In the genomic region with DNA sequence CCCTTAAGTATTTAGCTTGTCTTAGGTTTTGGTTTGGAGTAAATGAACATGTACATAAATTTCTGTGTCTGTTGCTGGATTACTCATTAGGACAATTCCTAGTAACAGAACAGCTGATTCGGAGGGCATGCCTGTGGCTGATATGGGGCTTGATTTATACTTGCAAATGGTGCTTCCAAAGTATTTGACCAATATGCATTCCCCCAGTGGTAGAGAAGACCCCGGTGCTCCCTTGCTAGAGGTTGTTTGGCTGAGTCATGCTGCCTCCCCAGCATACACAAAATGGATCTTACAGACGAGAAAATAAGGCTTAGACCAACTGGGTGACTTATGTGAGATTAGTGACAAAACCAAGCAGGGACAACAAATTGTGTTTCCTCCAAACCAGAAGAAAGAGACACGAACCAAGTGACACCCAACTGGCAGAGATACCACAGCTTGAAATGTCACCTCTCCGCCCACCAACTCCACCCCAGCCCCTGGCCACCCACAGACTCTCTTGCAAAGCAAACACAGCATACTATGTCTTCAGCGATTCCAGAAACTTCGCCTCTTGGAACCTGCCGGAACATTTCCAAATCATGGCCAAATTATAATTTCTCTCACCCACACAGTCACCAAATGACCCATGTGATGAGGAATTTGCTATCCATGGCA, we compare ENCODE assay signal across 31 cellular contexts.
DNase-seq lines count a peak whose midpoint lies in the region; ATAC-seq and TF ChIP-seq lines count a peak whose summit lies in the region.
"Had no signal": no experiment of that assay in that cellular context is flagged by ENCODE, and none has a peak within 500 bp of the region (broad histone marks: within the 10 kb centered on the region; RNA-seq: fewer than 3 reads in every experiment).

No MANE protein-coding gene starts in this region.

- H3K36me3 ChIP-seq in GM23338 (ENCODE audit: insufficient read depth) (no peaks in the 10 kb centered on the region; the same call in 1 of the 2 replicates), ascending aorta (no peaks in the 10 kb centered on the region), aorta (ENCODE audit: control insufficient read depth in 1 of 2, insufficient read depth in 2 of 2, low read length in 1 of 2) (no peaks in the 10 kb centered on the region)
- H3K36me3 ChIP-seq: esophagus squamous epithelium, pancreas, vagina had no signal

- H3K4me3 ChIP-seq in AG04449 (ENCODE audit: low read depth, low read length) (no peak overlapping the region), GM23338 (no peak overlapping the region), ascending aorta (peak overlapping the region in 1 of 2 donors; percentile 27), aorta (ENCODE audit: low read length in 2 of 2) (no peak overlapping the region), lower leg skin (ENCODE audit: low read depth, poor library complexity, severe bottlenecking) (no peak overlapping the region)
- H3K4me3 ChIP-seq: body of pancreas, esophagus squamous epithelium, hepatocyte, lung, pancreas, vagina had no signal

- POLR2A ChIA-PET in AG04449 (lab: Yijun Ruan, JAX): interaction anchor here (0.6 kb wide), 1 partner anchor 10 kb away, joined by 3 read pairs; no protein-coding TSS in a partner anchor

- no peak overlapping the region for H3K4me2 ChIP-seq in GM23338
- H3K4me2 ChIP-seq: hepatocyte had no signal

- peaks cover 10% of the 10 kb centered on the region for H3K4me1 Mint-ChIP-seq in GM23338
- H3K4me1 Mint-ChIP-seq in stimulated activated effector memory CD8-positive, alpha-beta T cell treated with anti-CD3 and anti-CD28 coated beads, Interleukin-12 subunit alpha, Interleukin-12 subunit beta, amount 100 ng/mL, for 72 hours: peaks cover 8% of the 10 kb centered on the region

- peaks cover 5% of the 10 kb centered on the region; the same call in 2 of the 3 replicates for H3K36me3 Mint-ChIP-seq in GM23338 (ENCODE audit: low read depth)
- no peaks in the 10 kb centered on the region for H3K36me3 Mint-ChIP-seq in stimulated activated effector memory CD8-positive, alpha-beta T cell treated with anti-CD3 and anti-CD28 coated beads, Interleukin-12 subunit alpha, Interleukin-12 subunit beta, amount 100 ng/mL, for 72 hours

- no peak for ATAC-seq in GM23338
- ATAC-seq in stimulated activated effector memory CD8-positive, alpha-beta T cell treated with anti-CD3 and anti-CD28 coated beads, Interleukin-12 subunit alpha, Interleukin-12 subunit beta, amount 100 ng/mL, for 72 hours: no peak
- ATAC-seq in aorta (ENCODE audit: low FRiP score): no peak
- ATAC-seq: body of pancreas; pancreas; stimulated activated naive CD8-positive, alpha-beta T cell treated with anti-CD3 and anti-CD28 coated beads, Interleukin-15, Interleukin-2, amounts not matched to agents 100 U/mL and 50 U/mL, for 24 hours had no signal

- peak overlapping the region; percentile 25; the same call in 1 of the 2 replicates for H3K27ac Mint-ChIP-seq in GM23338
- no peak overlapping the region for H3K27ac Mint-ChIP-seq in stimulated activated effector memory CD8-positive, alpha-beta T cell treated with anti-CD3 and anti-CD28 coated beads, Interleukin-12 subunit alpha, Interleukin-12 subunit beta, amount 100 ng/mL, for 72 hours
- H3K27ac Mint-ChIP-seq: activated naive CD8-positive, alpha-beta T cell treated with anti-CD3 and anti-CD28 coated beads for 36 hours; CD4-positive, alpha-beta T cell; endodermal cell had no signal

- H3K27me3 ChIP-seq in GM23338 (ENCODE audit: insufficient read depth) (no peaks in the 10 kb centered on the region), ascending aorta (no peaks in the 10 kb centered on the region), aorta (ENCODE audit: control insufficient read depth in 1 of 2, insufficient read depth in 2 of 2, low read length in 1 of 2) (no peaks in the 10 kb centered on the region)
- H3K27me3 ChIP-seq: esophagus squamous epithelium, hepatocyte, vagina had no signal

- no peak for TF ChIP-seq POLR2A in lower leg skin (IDR thresholded peaks at IDR 0.05)

- WGBS in aorta, 2 donors: 23 to 25% methylated on average over 8 of the region's 8 CpGs
- WGBS in lower leg skin, 2 donors: 45 to 58% methylated on average over 8 of the region's 8 CpGs

- CTCF ChIA-PET in AG04449 (lab: Yijun Ruan, JAX): interaction anchor here (0.7 to 10.3 kb wide), 2 partner anchors 397 to 406 kb away, joined by 3 to 102 read pairs; no protein-coding TSS in a partner anchor

- H3K27me3 Mint-ChIP-seq in GM23338 (ENCODE audit: insufficient read depth, low read depth, poor library complexity): peaks cover 4% of the 10 kb centered on the region

- peak; percentile 23 for DNase-seq in AG04449 (ENCODE audit: low read depth, low spot score)
- DNase-seq in GM23338 (ENCODE audit: low spot score): no peak
- no peak for DNase-seq in ascending aorta (ENCODE audit: low spot score in 2 of 2)
- peak; percentile 38 for DNase-seq in glomerular visceral epithelial cell (ENCODE audit: extremely low spot score)
- no peak for DNase-seq in MV-4-11 (lab: John Stamatoyannopoulos, UW)
- DNase-seq in stimulated activated effector memory CD8-positive, alpha-beta T cell treated with anti-CD3 and anti-CD28 coated beads, Interleukin-12 subunit alpha, Interleukin-12 subunit beta, amount 100 ng/mL, for 72 hours (ENCODE audit: low spot score in 2 of 2): no peak
- DNase-seq in aorta: no peak
- no peak for DNase-seq in lower leg skin (ENCODE audit: low spot score in 2 of 2)
- DNase-seq: activated CD4-positive, alpha-beta T cell treated with anti-CD3 and anti-CD28 coated beads for 4 hours; activated effector memory CD4-positive, alpha-beta T cell treated with Interleukin-2 at 50 U/mL for 16 hours; activated naive CD8-positive, alpha-beta T cell treated with anti-CD3 and anti-CD28 coated beads for 36 hours; AML-193; body of pancreas; CD4-positive, alpha-beta T cell; dermis blood vessel endothelial cell; DMS79 treated with DMSO at 0.1 percent for 48 hours; endodermal cell; esophagus squamous epithelium; GOT3; KG1; MM.1S; NCI-H2029 treated with DMSO at 0.1 percent for 48 hours; NCI-H526 treated with DMSO at 0.1 percent for 48 hours; NK-92 treated with Interleukin-12 subunit alpha and Interleukin-12 subunit beta, amount 100 ng/mL, for 24 hours; pancreas; SHP77 treated with DMSO at 0.1 percent for 48 hours; stimulated activated CD4-positive, alpha-beta T cell treated with anti-CD3 and anti-CD28 coated beads, Interleukin-1b, Interleukin-23, amount 100 ng/mL, for 48 hours; stimulated activated naive CD8-positive, alpha-beta T cell treated with anti-CD3 and anti-CD28 coated beads, Interleukin-15, Interleukin-2, amounts not matched to agents 100 U/mL and 50 U/mL, for 24 hours had no signal

- no peak for TF ChIP-seq CTCF in AG04449 (IDR thresholded peaks at IDR 0.05; ENCODE audit: insufficient read depth, low read length, missing control alignments)
- TF ChIP-seq CTCF in GM23338 (conservative IDR thresholded peaks at IDR 0.05; ENCODE audit: low read depth in 2 of 2): no peak
- TF ChIP-seq CTCF in ascending aorta (IDR thresholded peaks at IDR 0.05): no peak
- no peak for TF ChIP-seq CTCF in lower leg skin (IDR thresholded peaks at IDR 0.05)

- H3K27ac ChIP-seq in GM23338 (ENCODE audit: low read depth) (no peak overlapping the region), ascending aorta (peak overlapping the region; percentile 6 to 43), aorta (ENCODE audit: low read depth in 1 of 2, low read length in 2 of 2) (peak overlapping the region in 1 of 2 donors; percentile 17)
- H3K27ac ChIP-seq: body of pancreas, esophagus squamous epithelium, hepatocyte, pancreas, vagina had no signal

- peaks cover 9% of the 10 kb centered on the region; the same call in 2 of the 3 replicates for H3K9me3 Mint-ChIP-seq in GM23338
- peaks cover 3% of the 10 kb centered on the region for H3K9me3 Mint-ChIP-seq in stimulated activated effector memory CD8-positive, alpha-beta T cell treated with anti-CD3 and anti-CD28 coated beads, Interleukin-12 subunit alpha, Interleukin-12 subunit beta, amount 100 ng/mL, for 72 hours

- H3K4me3 Mint-ChIP-seq in GM23338: no peak overlapping the region
- no peak overlapping the region for H3K4me3 Mint-ChIP-seq in stimulated activated effector memory CD8-positive, alpha-beta T cell treated with anti-CD3 and anti-CD28 coated beads, Interleukin-12 subunit alpha, Interleukin-12 subunit beta, amount 100 ng/mL, for 72 hours
- H3K4me3 Mint-ChIP-seq: activated naive CD8-positive, alpha-beta T cell treated with anti-CD3 and anti-CD28 coated beads for 36 hours; CD4-positive, alpha-beta T cell; endodermal cell had no signal

- H3F3A ChIP-seq in GM23338 (replicated peaks; ENCODE audit: low read depth): no peaks in the 10 kb centered on the region

- H3K4me1 ChIP-seq in GM23338 (ENCODE audit: insufficient read depth) (0 out of 2 replicates have a peak, but pooled peaks cover 5% of the 10 kb centered on the region), ascending aorta (peaks cover 0 to 13% of the 10 kb centered on the region in 2 donors), aorta (ENCODE audit: control insufficient read depth in 1 of 2, insufficient read depth in 2 of 2, low read length in 2 of 2) (no peaks in the 10 kb centered on the region)
- H3K4me1 ChIP-seq: body of pancreas, pancreas had no signal

- peaks cover 0 to 8% of the 10 kb centered on the region in 2 donors for H3K9me3 ChIP-seq in ascending aorta
- peaks cover 2% of the 10 kb centered on the region for H3K9me3 ChIP-seq in aorta (ENCODE audit: control insufficient read depth, low read length)
- H3K9me3 ChIP-seq: pancreas had no signal

- no peaks in the 10 kb centered on the region for H4K20me1 ChIP-seq in GM23338 (replicated peaks; ENCODE audit: insufficient read depth)

- intact Hi-C loops in ascending aorta (cut with DNase I): loop anchor here (5.0 to 10.0 kb wide), 2 partner anchors 195 to 357 kb away; no protein-coding TSS in a partner anchor
- intact Hi-C loops in aorta (cut with DNase I): loop anchor here (5.0 to 10.0 kb wide), 5 partner anchors 77 to 407 kb away; a partner anchor contains a TSS
- intact Hi-C loops in lower leg skin (cut with DNase I; ENCODE audit: low total_unique reads): loop anchor here (5.0 kb wide), 1 partner anchor 407 kb away; no protein-coding TSS in a partner anchor

- peak overlapping the region; percentile 80; the same call in 1 of the 2 replicates for H2AFZ ChIP-seq in GM23338
- H2AFZ ChIP-seq: hepatocyte had no signal

- H3K79me2 ChIP-seq in GM23338 (replicated peaks; ENCODE audit: insufficient read depth): no peaks in the 10 kb centered on the region
- H3K79me2 ChIP-seq: hepatocyte had no signal

- no peaks in the 10 kb centered on the region for H3K9me2 ChIP-seq in GM23338 (ENCODE audit: insufficient read depth)

TF ChIP-seq in GM23338, 12 proteins besides CTCF, POLR2A, EP300 and RAD21 (continues in another document):
- TF ChIP-seq CREB1 (CRISPR knock-in tag; IDR thresholded peaks at IDR 0.05; ENCODE audit: low read depth) (no peak), POLR2AphosphoS5 (IDR thresholded peaks at IDR 0.05; ENCODE audit: low read depth) (no peak)

Comparison
In these comparisons a context has a peak if more than half of its experiments do, and no peak if none do; other contexts are left out.
1. DNase-seq: peak in AG04449 (single experiment) and glomerular visceral epithelial cell (single experiment); none in GM23338 (single experiment), ascending aorta (0 of 2), MV-4-11 (single experiment), stimulated activated effector memory CD8-positive, alpha-beta T cell treated with anti-CD3 and anti-CD28 coated beads, Interleukin-12 subunit alpha, Interleukin-12 subunit beta, amount 100 ng/mL, for 72 hours (0 of 2), aorta (0 of 2) and lower leg skin (0 of 2).